In genomic region chr11:115272925-115273324, GRCh38 we compare ENCODE assay signal across 29 cellular contexts.
"Had no signal": no experiment of that assay in that cellular context is flagged by ENCODE, and none has a peak within 500 bp of the region (broad histone marks: within the 10 kb centered on the region; RNA-seq: fewer than 3 reads in every experiment).

No MANE protein-coding gene starts in this region.

- H3K4me3 ChIP-seq: SJSA1 had no signal

- H3K27ac Mint-ChIP-seq: activated CD4-positive, alpha-beta memory T cell treated with anti-CD3 and anti-CD28 coated beads, Interleukin-2, amount 10 ng/mL, durations not matched to agents 7 days and 5 days; activated naive CD4-positive, alpha-beta T cell treated with anti-CD3 and anti-CD28 coated beads for 36 hours; activated naive CD8-positive, alpha-beta T cell; activated T-helper 17 cell treated with anti-CD3 and anti-CD28 coated beads, Interleukin-2, amount 50 U/mL, for 72 hours had no signal

- H3K4me3 Mint-ChIP-seq: activated CD4-positive, alpha-beta memory T cell treated with anti-CD3 and anti-CD28 coated beads, Interleukin-2, amount 10 ng/mL, durations not matched to agents 7 days and 5 days; activated naive CD4-positive, alpha-beta T cell treated with anti-CD3 and anti-CD28 coated beads for 36 hours; activated naive CD8-positive, alpha-beta T cell; activated T-helper 17 cell treated with anti-CD3 and anti-CD28 coated beads, Interleukin-2, amount 50 U/mL, for 72 hours had no signal

- DNase-seq: activated CD4-positive, alpha-beta memory T cell treated with anti-CD3 and anti-CD28 coated beads, Interleukin-2, amount 10 ng/mL, durations not matched to agents 7 days and 5 days; activated CD4-positive, alpha-beta T cell treated with anti-CD3 and anti-CD28 coated beads, Interleukin-2, amount 50 U/mL, for 1 hour; activated CD4-positive, CD25-positive, alpha-beta regulatory T cell; activated gamma-delta T cell; activated naive CD4-positive, alpha-beta T cell treated with anti-CD3 and anti-CD28 coated beads for 36 hours; activated T-cell treated with anti-CD3 and anti-CD28 coated beads for 4 hours; activated T-cell treated with anti-CD3 and anti-CD28 coated beads, Interleukin-2, amount 50 U/mL, for 48 hours; amygdala; brain microvascular endothelial cell; caudate nucleus; Karpas-422; MM.1S; NCI-H1105; NCI-H1436; NCI-H1694 treated with DMSO at 0.1 percent for 48 hours; NCI-H2029 treated with DMSO at 0.1 percent for 48 hours; NCI-H345; NCI-H510A; NCI-H526 treated with DMSO at 0.1 percent for 48 hours; NCI-H82; OCI-M1; RPMI8226; SHP77; T-helper 2 cell; T1000 had no signal

- H3K4me1 ChIP-seq: SJSA1 had no signal

- H3K9me3 Mint-ChIP-seq: activated CD4-positive, alpha-beta memory T cell treated with anti-CD3 and anti-CD28 coated beads, Interleukin-2, amount 10 ng/mL, durations not matched to agents 7 days and 5 days; activated naive CD4-positive, alpha-beta T cell treated with anti-CD3 and anti-CD28 coated beads for 36 hours; activated T-helper 17 cell treated with anti-CD3 and anti-CD28 coated beads, Interleukin-2, amount 50 U/mL, for 72 hours had no signal

- H3K4me1 Mint-ChIP-seq: activated CD4-positive, alpha-beta memory T cell treated with anti-CD3 and anti-CD28 coated beads, Interleukin-2, amount 10 ng/mL, durations not matched to agents 7 days and 5 days; activated T-helper 17 cell treated with anti-CD3 and anti-CD28 coated beads, Interleukin-2, amount 50 U/mL, for 72 hours had no signal

- H3K36me3 Mint-ChIP-seq: activated naive CD8-positive, alpha-beta T cell had no signal

- H3K27ac ChIP-seq: brain microvascular endothelial cell, SJSA1 had no signal

- H3K9me3 ChIP-seq: SJSA1 had no signal

- ATAC-seq: activated T-helper 17 cell treated with anti-CD3 and anti-CD28 coated beads, Interleukin-2, amount 50 U/mL, for 72 hours; Panc1 had no signal

- H3K36me3 ChIP-seq: brain microvascular endothelial cell, SJSA1 had no signal

- H3K27me3 ChIP-seq: brain microvascular endothelial cell, SJSA1 had no signal
